8 cellular contexts compared by ENCODE assay signal in genomic region chr10:34739915-34740314, GRCh38.
DNase-seq lines count a peak whose midpoint lies in the region; ATAC-seq and TF ChIP-seq lines count a peak whose summit lies in the region.

No MANE protein-coding gene starts in this region.

- H3K4me1 ChIP-seq in Caco-2 (peaks cover 44% of the 10 kb centered on the region), body of pancreas (peaks cover 45% of the 10 kb centered on the region)
- no peaks in the 10 kb centered on the region for H3K4me1 ChIP-seq in CD8-positive, alpha-beta T cell (ENCODE audit: insufficient read depth, low read length)

- no peak overlapping the region for H3K4me3 Mint-ChIP-seq in Caco-2 (ENCODE audit: unreplicated experiment)
- no peak overlapping the region for H3K4me3 Mint-ChIP-seq in CD8-positive, alpha-beta T cell

- no peak for TF ChIP-seq POLR2A in body of pancreas (IDR thresholded peaks at IDR 0.05)

- DNase-seq in Caco-2 (peak; percentile 43 to 47), NCI-H187 (lab: John Stamatoyannopoulos, UW) (peak; percentile 60 to 82), body of pancreas (peak; percentile 41 to 77 (median 50)), kidney epithelial cell (ENCODE audit: low read depth) (peak; percentile 80), ureter (ENCODE audit: low spot score) (peak; percentile 60), RPMI8226 (no peak)
- no peak for DNase-seq in CD8-positive, alpha-beta T cell

- peaks cover 46% of the 10 kb centered on the region for H3K4me1 Mint-ChIP-seq in Caco-2 (ENCODE audit: low read depth, unreplicated experiment)
- H3K4me1 Mint-ChIP-seq in CD8-positive, alpha-beta T cell (ENCODE audit: low read depth): no peaks in the 10 kb centered on the region

- H3K36me3 Mint-ChIP-seq in Caco-2 (ENCODE audit: insufficient read depth, unreplicated experiment): peaks cover 9% of the 10 kb centered on the region
- H3K36me3 Mint-ChIP-seq in CD8-positive, alpha-beta T cell: no peaks in the 10 kb centered on the region

- no peaks in the 10 kb centered on the region for H3K9me3 Mint-ChIP-seq in Caco-2 (ENCODE audit: unreplicated experiment)
- no peaks in the 10 kb centered on the region for H3K9me3 Mint-ChIP-seq in CD8-positive, alpha-beta T cell

- 11 to 20% methylated on average over 9 of the region's 9 CpGs for WGBS in body of pancreas, 2 donors

- POLR2A ChIA-PET in Caco-2 (lab: Charles Lee): no interaction called here
- POLR2A ChIA-PET in CD8-positive, alpha-beta T cell (lab: Charles Lee): no interaction called here

- no peak overlapping the region for H3K4me3 ChIP-seq in Caco-2 (ENCODE audit: low read depth, low read length)
- H3K4me3 ChIP-seq in body of pancreas: no peak overlapping the region
- no peak overlapping the region for H3K4me3 ChIP-seq in kidney epithelial cell (ENCODE audit: low read depth, low read length)
- no peak overlapping the region for H3K4me3 ChIP-seq in CD8-positive, alpha-beta T cell (ENCODE audit: low read depth, low read length)

- H3K27me3 Mint-ChIP-seq in Caco-2 (ENCODE audit: insufficient read depth, unreplicated experiment): no peaks in the 10 kb centered on the region
- peaks cover 14% of the 10 kb centered on the region for H3K27me3 Mint-ChIP-seq in CD8-positive, alpha-beta T cell (ENCODE audit: low read depth)

- CTCF ChIA-PET in Caco-2 (lab: Charles Lee): interaction anchor here (0.6 to 0.9 kb wide), 2 partner anchors 8 to 225 kb away, joined by 4 read pairs; no protein-coding TSS in a partner anchor
- CTCF ChIA-PET in CD8-positive, alpha-beta T cell (lab: Charles Lee): interaction anchor here (0.5 kb wide), 1 partner anchor 239 kb away, joined by 3 read pairs; no protein-coding TSS in a partner anchor

- intact Hi-C loops in Caco-2 (cut with micrococcal nuclease; ENCODE audit: unreplicated experiment) (no loop called here), body of pancreas (cut with DNase I) (no loop called here)
- intact Hi-C loops in CD8-positive, alpha-beta T cell (cut with DNase I, micrococcal nuclease): no loop called here

- peak overlapping the region; percentile 4 for H3K27ac Mint-ChIP-seq in Caco-2 (ENCODE audit: unreplicated experiment)
- H3K27ac Mint-ChIP-seq in CD8-positive, alpha-beta T cell: no peak overlapping the region

- no peaks in the 10 kb centered on the region for H3K27me3 ChIP-seq in Caco-2 (replicated peaks; ENCODE audit: control insufficient read depth, insufficient read depth, low read length)
- no peaks in the 10 kb centered on the region for H3K27me3 ChIP-seq in body of pancreas
- no peaks in the 10 kb centered on the region for H3K27me3 ChIP-seq in kidney epithelial cell (ENCODE audit: control insufficient read depth, insufficient read depth, low read length)
- H3K27me3 ChIP-seq in CD8-positive, alpha-beta T cell (ENCODE audit: insufficient read depth, low read length): no peaks in the 10 kb centered on the region

- BruUV-seq in Caco-2 (replicated peaks; lab: Mats Ljungman, UMichigan): no TSS peak

- peak overlapping the region in 3 of 4 donors; percentile 26 to 59 (median 27) for H3K27ac ChIP-seq in body of pancreas
- no peak overlapping the region for H3K27ac ChIP-seq in CD8-positive, alpha-beta T cell (ENCODE audit: low read depth, low read length)

- H3K9me3 ChIP-seq in Caco-2 (no peaks in the 10 kb centered on the region), body of pancreas (no peaks in the 10 kb centered on the region)
- no peaks in the 10 kb centered on the region for H3K9me3 ChIP-seq in CD8-positive, alpha-beta T cell (ENCODE audit: low read length)

- ATAC-seq in body of pancreas (peak; percentile 77), GM21526 (IDR thresholded peaks at IDR 0.05; ENCODE audit: low FRiP score, unreplicated experiment) (no peak)
- ATAC-seq in CD8-positive, alpha-beta T cell: no peak

- TF ChIP-seq CTCF in Caco-2 (IDR thresholded peaks at IDR 0.05; ENCODE audit: insufficient read depth in 1 of 2, low read depth in 1 of 2, low read length in 1 of 2, severe bottlenecking in 1 of 2, unreplicated experiment in 1 of 2) (no peak), body of pancreas (IDR thresholded peaks at IDR 0.05) (no peak), kidney epithelial cell (IDR thresholded peaks at IDR 0.05; ENCODE audit: insufficient read depth, low read length, poor library complexity, severe bottlenecking) (no peak)
- no peak for TF ChIP-seq CTCF in CD8-positive, alpha-beta T cell (IDR thresholded peaks at IDR 0.05)

- H3K36me3 ChIP-seq in Caco-2 (ENCODE audit: control insufficient read depth, insufficient read depth, low read length): no peaks in the 10 kb centered on the region
- H3K36me3 ChIP-seq in body of pancreas (replicated peaks in 1 of 2; ENCODE audit: insufficient read depth in 1 of 2, low read depth in 2 of 2): no peaks in the 10 kb centered on the region
- H3K36me3 ChIP-seq in kidney epithelial cell (ENCODE audit: control insufficient read depth, insufficient read depth, low read length): no peaks in the 10 kb centered on the region
- H3K36me3 ChIP-seq in CD8-positive, alpha-beta T cell (ENCODE audit: insufficient read depth, low read length): no peaks in the 10 kb centered on the region

Comparison
In these comparisons a context has a peak if more than half of its experiments do, and no peak if none do; other contexts are left out.
1. DNase-seq: peak in Caco-2 (2 of 2), NCI-H187 (2 of 2), body of pancreas (4 of 4), kidney epithelial cell (single experiment) and ureter (single experiment); none in RPMI8226 (single experiment) and CD8-positive, alpha-beta T cell (0 of 7).